9 cellular contexts compared by ENCODE assay signal in the genomic region with DNA sequence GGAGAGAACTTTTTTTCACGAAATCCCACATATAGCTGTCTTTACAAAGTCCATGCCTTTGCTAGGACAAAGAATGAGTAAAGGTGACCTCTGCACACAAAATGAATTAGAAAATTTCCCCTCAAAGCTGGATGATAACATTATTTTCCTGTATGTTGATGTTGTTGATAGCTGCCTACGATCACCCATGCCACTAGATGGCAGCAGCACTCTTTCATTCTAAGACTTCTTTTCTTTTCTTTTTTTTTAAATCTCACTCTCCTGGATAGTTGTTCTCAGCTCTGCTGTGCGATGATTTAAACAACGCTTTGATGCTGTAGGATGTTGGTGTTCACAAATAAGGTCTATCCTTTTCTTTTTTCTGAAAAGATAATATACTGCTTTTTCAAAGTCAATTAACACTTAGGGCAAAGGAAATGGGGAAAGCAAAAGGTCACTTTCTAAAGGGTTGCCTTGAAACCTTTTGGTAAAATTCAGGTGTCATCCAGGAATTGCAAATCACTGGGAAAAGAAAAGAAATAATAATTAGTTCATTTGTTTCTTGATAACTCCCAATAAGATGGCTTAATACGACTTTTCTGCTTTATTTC.
DNase-seq lines count a peak whose midpoint lies in the region; TF ChIP-seq lines count a peak whose summit lies in the region.
"Had no signal": no experiment of that assay in that cellular context is flagged by ENCODE, and none has a peak within 500 bp of the region (broad histone marks: within the 10 kb centered on the region; RNA-seq: fewer than 3 reads in every experiment).

No MANE protein-coding gene starts in this region.

- H3K36me3 ChIP-seq in Loucy (ENCODE audit: insufficient read depth, low read length) (no peaks in the 10 kb centered on the region), ascending aorta (no peaks in the 10 kb centered on the region), spleen (no peaks in the 10 kb centered on the region)
- H3K36me3 ChIP-seq: BLaER1 had no signal

- no peak overlapping the region for H4K8ac ChIP-seq in H9 (replicated peaks; ENCODE audit: insufficient read length, low read depth, low read length)

- intact Hi-C loops in ascending aorta (cut with DNase I) (loop anchor here (1.0 kb wide), 1 partner anchor 279 kb away; no protein-coding TSS in a partner anchor), spleen (cut with DNase I; ENCODE audit: low total_unique reads) (no loop called here)

- no peak overlapping the region for H3K56ac ChIP-seq in H9 (ENCODE audit: insufficient read length, low read depth, low read length)

- no peaks in the 10 kb centered on the region for H3K36me3 Mint-ChIP-seq in H9 (ENCODE audit: insufficient read depth in 1 of 3, low read depth in 3 of 3)

- no peaks in the 10 kb centered on the region for H3K23me2 ChIP-seq in H9 (ENCODE audit: insufficient read length, low read depth, low read length, poor library complexity, severe bottlenecking)

- H2BK15ac ChIP-seq in H9 (ENCODE audit: low read depth, low read length), result no peak overlapping the region

- H2BK120ac ChIP-seq in H9 (ENCODE audit: low read depth, low read length, poor library complexity, severe bottlenecking), result no peak overlapping the region

- no peak overlapping the region for H2AK5ac ChIP-seq in H9 (ENCODE audit: insufficient read length, low read length)

- no peak overlapping the region for H3K4me3 Mint-ChIP-seq in H9

- no peak overlapping the region for H2AFZ ChIP-seq in H9 (ENCODE audit: low read length)
- no peak overlapping the region for H2AFZ ChIP-seq in Loucy (ENCODE audit: low read length)

- peaks cover 11 to 13% of the 10 kb centered on the region in 2 experiments for H3K4me1 Mint-ChIP-seq in H9

- H3K27me3 Mint-ChIP-seq in H9 (ENCODE audit: low read depth), result no peaks in the 10 kb centered on the region

- H4K91ac ChIP-seq in H9 (ENCODE audit: insufficient read length, low read depth, low read length), result no peak overlapping the region

- no peak overlapping the region for H2BK20ac ChIP-seq in H9 (ENCODE audit: low read depth, low read length, poor library complexity, severe bottlenecking)

- no peak overlapping the region for H3K4me2 ChIP-seq in H9 (ENCODE audit: insufficient read depth, insufficient read length, low read length)
- H3K4me2 ChIP-seq in Loucy (ENCODE audit: low read depth, low read length, poor library complexity, severe bottlenecking), result no peak overlapping the region
- H3K4me2 ChIP-seq: BLaER1 had no signal

- H3K23ac ChIP-seq in H9 (ENCODE audit: insufficient read length, low read depth, low read length), result no peak overlapping the region

- no peak overlapping the region for H3K14ac ChIP-seq in H9 (ENCODE audit: insufficient read depth, low read length)

- no peak overlapping the region; a peak in 1 of 7 replicates for H3K27ac Mint-ChIP-seq in H9

- H4K20me1 ChIP-seq in H9 (ENCODE audit: control insufficient read depth, insufficient read depth, insufficient read length), result no peaks in the 10 kb centered on the region
- no peaks in the 10 kb centered on the region for H4K20me1 ChIP-seq in Loucy (ENCODE audit: insufficient read depth, low read length, poor library complexity, severe bottlenecking)
- H4K20me1 ChIP-seq: BLaER1 had no signal

- H3K18ac ChIP-seq in H9 (ENCODE audit: insufficient read length, low read depth, low read length), result no peak overlapping the region

- H3K4me3 ChIP-seq in Loucy (ENCODE audit: low read length, poor library complexity, severe bottlenecking) (no peak overlapping the region), ascending aorta (no peak overlapping the region), spleen (no peak overlapping the region)
- H3K4me3 ChIP-seq: BLaER1 had no signal

- no peak overlapping the region for H3T11ph ChIP-seq in H9 (ENCODE audit: low read length)

- DNase-seq in SHP77 (lab: John Stamatoyannopoulos, UW) (peak; percentile 18 to 33), SHP77 treated with DMSO at 0.1 percent for 48 hours (lab: John Stamatoyannopoulos, UW) (no peak), H9 (peak; percentile 37), RPMI7951 (ENCODE audit: low read depth) (peak; percentile 51), ascending aorta (ENCODE audit: low spot score in 2 of 2) (peak in 1 of 2 donors; percentile 72), hepatic stellate cell (ENCODE audit: low spot score) (peak; percentile 29), spleen (no peak)

- H2BK12ac ChIP-seq in H9 (ENCODE audit: insufficient read length, low read depth, low read length), result no peak overlapping the region

- no peaks in the 10 kb centered on the region for H3K27me3 ChIP-seq in H9 (ENCODE audit: insufficient read depth, low read length)
- no peaks in the 10 kb centered on the region for H3K27me3 ChIP-seq in Loucy (ENCODE audit: insufficient read depth, low read length, poor library complexity, severe bottlenecking)
- no peaks in the 10 kb centered on the region for H3K27me3 ChIP-seq in ascending aorta
- H3K27me3 ChIP-seq in spleen (replicated peaks in 1 of 7), result peaks cover 0 to 6% (median 0%) of the 10 kb centered on the region in 7 donors
- H3K27me3 ChIP-seq: BLaER1 had no signal

- TF ChIP-seq CTCF in H9 (conservative IDR thresholded peaks at IDR 0.05) (peak; percentile 93), Loucy (conservative IDR thresholded peaks at IDR 0.05; ENCODE audit: low read length) (peak; percentile 91), ascending aorta (IDR thresholded peaks at IDR 0.05) (peak; percentile 42 to 82 (median 66)), spleen (IDR thresholded peaks at IDR 0.05 in 8 of 11, conservative IDR thresholded peaks at IDR 0.05 in 3 of 11) (peak in 10 of 11 experiments; percentile 48 to 84 (median 74))

- H3K4me1 ChIP-seq in H9 (ENCODE audit: insufficient read depth, low read length), result no peaks in the 10 kb centered on the region
- no peaks in the 10 kb centered on the region for H3K4me1 ChIP-seq in Loucy (ENCODE audit: insufficient read depth, low read length, poor library complexity, severe bottlenecking)
- peaks cover 0 to 4% of the 10 kb centered on the region in 2 donors for H3K4me1 ChIP-seq in ascending aorta
- H3K4me1 ChIP-seq in spleen, result no peaks in the 10 kb centered on the region
- H3K4me1 ChIP-seq: BLaER1 had no signal

- no peak overlapping the region for H2BK5ac ChIP-seq in H9 (ENCODE audit: insufficient read length, low read length)

- no peak overlapping the region for H4K5ac ChIP-seq in H9 (ENCODE audit: insufficient read length, low read depth, low read length)

- H3K9me3 ChIP-seq in H9 (ENCODE audit: control insufficient read depth, low read depth, low read length) (no peaks in the 10 kb centered on the region), Loucy (ENCODE audit: insufficient read depth, low read depth, low read length) (no peaks in the 10 kb centered on the region), ascending aorta (no peaks in the 10 kb centered on the region), spleen (no peaks in the 10 kb centered on the region)
- H3K9me3 ChIP-seq: BLaER1 had no signal

- H3K79me1 ChIP-seq in H9 (ENCODE audit: insufficient read depth, low read depth, low read length, poor library complexity, severe bottlenecking), result no peaks in the 10 kb centered on the region

- H3K79me2 ChIP-seq in H9 (ENCODE audit: insufficient read depth, low read length) (no peaks in the 10 kb centered on the region), Loucy (ENCODE audit: insufficient read depth, low read length) (no peaks in the 10 kb centered on the region)

- TF ChIP-seq POLR2A in spleen (IDR thresholded peaks at IDR 0.05), result no peak

- H3F3A ChIP-seq in Loucy (ENCODE audit: low read depth), result no peaks in the 10 kb centered on the region

- no peak overlapping the region for H3K27ac ChIP-seq in H9 (ENCODE audit: insufficient read length, low read depth, low read length)
- H3K27ac ChIP-seq in ascending aorta, result no peak overlapping the region
- no peak overlapping the region for H3K27ac ChIP-seq in spleen
- H3K27ac ChIP-seq: BLaER1 had no signal

- no CpG with 5 or more reads among the region's 5 CpGs for WGBS in H9 (ENCODE audit: extremely low coverage, insufficient read length, low lambda C conversion rate)
- WGBS in spleen, 5 donors, result 13 to 18% (median 13%) methylated on average over 5 of the region's 5 CpGs

- peaks cover 0 to 2% of the 10 kb centered on the region in 2 experiments; a peak in 2 of 5 replicates for H3K9me3 Mint-ChIP-seq in H9

- no peaks in the 10 kb centered on the region for H3K9me2 ChIP-seq in Loucy (replicated peaks; ENCODE audit: low read depth, low read length)

- H3K4ac ChIP-seq in H9 (ENCODE audit: low read depth, low read length), result no peak overlapping the region

- H3K9ac ChIP-seq in H9 (ENCODE audit: extremely low read depth, insufficient read length, low read length) (no peak overlapping the region), Loucy (ENCODE audit: low read depth, low read length, poor library complexity, severe bottlenecking) (no peak overlapping the region)
- H3K9ac ChIP-seq: BLaER1 had no signal

Comparison
In these comparisons a context has a peak if more than half of its experiments do, and no peak if none do; other contexts are left out.
1. DNase-seq: peak in SHP77 (2 of 2), H9 (single experiment), RPMI7951 (single experiment) and hepatic stellate cell (single experiment); none in SHP77 treated with DMSO at 0.1 percent for 48 hours (single experiment) and spleen (single experiment).
2. Peak in every context shown above with its lines, with median percentiles within 50 percentile points of each other: CTCF ChIP-seq.